16 cellular contexts compared by ENCODE assay signal in genomic region chr7:105118612-105119600, GRCh38.
DNase-seq lines count a peak whose midpoint lies in the region; ATAC-seq and TF ChIP-seq lines count a peak whose summit lies in the region.
"Had no signal": no experiment of that assay in that cellular context is flagged by ENCODE, and none has a peak within 500 bp of the region (broad histone marks: within the 10 kb centered on the region; RNA-seq: fewer than 3 reads in every experiment).

No MANE protein-coding gene starts in this region.

- H3K36me3 ChIP-seq in BLaER1 treated with 17β-estradiol and CSF1 and Interleukin-3, amounts not matched to agents 10 nM and 100 nM: peaks cover 23 to 71% (median 47%) of the 10 kb centered on the region in 11 experiments

- peaks cover 8 to 27% (median 13%) of the 10 kb centered on the region in 10 experiments; a peak in 17 of 20 replicates for H3K4me1 ChIP-seq in BLaER1 treated with 17β-estradiol and CSF1 and Interleukin-3, amounts not matched to agents 10 nM and 100 nM

- no peak overlapping the region for H3K4me3 Mint-ChIP-seq in central memory CD8-positive, alpha-beta T cell
- no peak overlapping the region for H3K4me3 Mint-ChIP-seq in activated T-helper 1 cell treated with anti-CD3 and anti-CD28 coated beads, Interleukin-12 subunit alpha, Interleukin-12 subunit beta, Interleukin-2, Interleukin-4 antibody, amounts not matched to agents 30 ng/mL and 10 ng/mL and 1 ng/mL, durations not matched to agents 14 hours and 24 hours and 36 hours

- H3K4me1 Mint-ChIP-seq in central memory CD8-positive, alpha-beta T cell: peaks cover 19% of the 10 kb centered on the region
- peaks cover 4% of the 10 kb centered on the region for H3K4me1 Mint-ChIP-seq in activated T-helper 1 cell treated with anti-CD3 and anti-CD28 coated beads, Interleukin-12 subunit alpha, Interleukin-12 subunit beta, Interleukin-2, Interleukin-4 antibody, amounts not matched to agents 30 ng/mL and 10 ng/mL and 1 ng/mL, durations not matched to agents 14 hours and 24 hours and 36 hours (ENCODE audit: low read depth)

- H3K9me3 ChIP-seq in BLaER1 treated with 17β-estradiol and CSF1 and Interleukin-3, amounts not matched to agents 10 nM and 100 nM (replicated peaks in 1 of 11): no peaks in the 10 kb centered on the region

- no peaks in the 10 kb centered on the region for H3K27me3 ChIP-seq in BLaER1 treated with 17β-estradiol and CSF1 and Interleukin-3, amounts not matched to agents 10 nM and 100 nM

- peaks cover 12 to 84% (median 34%) of the 10 kb centered on the region in 11 experiments; a peak in 20 of 22 replicates for H4K20me1 ChIP-seq in BLaER1 treated with 17β-estradiol and CSF1 and Interleukin-3, amounts not matched to agents 10 nM and 100 nM

- no peak overlapping the region for H3K9ac ChIP-seq in BLaER1 treated with 17β-estradiol and CSF1 and Interleukin-3, amounts not matched to agents 10 nM and 100 nM

- no peak overlapping the region for H3K4me3 ChIP-seq in BLaER1 treated with 17β-estradiol and CSF1 and Interleukin-3, amounts not matched to agents 10 nM and 100 nM
- no peak overlapping the region for H3K4me3 ChIP-seq in NB4 (ENCODE audit: low read depth, low read length)

- no peaks in the 10 kb centered on the region for H3K27me3 Mint-ChIP-seq in central memory CD8-positive, alpha-beta T cell
- H3K27me3 Mint-ChIP-seq in activated T-helper 1 cell treated with anti-CD3 and anti-CD28 coated beads, Interleukin-12 subunit alpha, Interleukin-12 subunit beta, Interleukin-2, Interleukin-4 antibody, amounts not matched to agents 30 ng/mL and 10 ng/mL and 1 ng/mL, durations not matched to agents 14 hours and 24 hours and 36 hours (ENCODE audit: insufficient read depth): no peaks in the 10 kb centered on the region

- peak overlapping the region; percentile 61 for H3K27ac Mint-ChIP-seq in central memory CD8-positive, alpha-beta T cell (ENCODE audit: low read depth)
- H3K27ac Mint-ChIP-seq in activated T-helper 1 cell treated with anti-CD3 and anti-CD28 coated beads, Interleukin-12 subunit alpha, Interleukin-12 subunit beta, Interleukin-2, Interleukin-4 antibody, amounts not matched to agents 30 ng/mL and 10 ng/mL and 1 ng/mL, durations not matched to agents 14 hours and 24 hours and 36 hours: no peak overlapping the region

- no peak for TF ChIP-seq POLR2A in NB4 (IDR thresholded peaks at IDR 0.05; ENCODE audit: extremely low read depth, insufficient read length)

- H3K9me3 Mint-ChIP-seq in central memory CD8-positive, alpha-beta T cell: no peaks in the 10 kb centered on the region
- H3K9me3 Mint-ChIP-seq in activated T-helper 1 cell treated with anti-CD3 and anti-CD28 coated beads, Interleukin-12 subunit alpha, Interleukin-12 subunit beta, Interleukin-2, Interleukin-4 antibody, amounts not matched to agents 30 ng/mL and 10 ng/mL and 1 ng/mL, durations not matched to agents 14 hours and 24 hours and 36 hours: peaks cover 3% of the 10 kb centered on the region

- intact Hi-C loops in activated T-helper 1 cell treated with anti-CD3 and anti-CD28 coated beads, Interleukin-12 subunit alpha, Interleukin-12 subunit beta, Interleukin-2, Interleukin-4 antibody, amounts not matched to agents 30 ng/mL and 10 ng/mL and 1 ng/mL, durations not matched to agents 14 hours and 24 hours and 36 hours (cut with micrococcal nuclease): no loop called here

- ATAC-seq in GM18868 (IDR thresholded peaks at IDR 0.05; ENCODE audit: unreplicated experiment) (peak; percentile 78), HG02884 (IDR thresholded peaks at IDR 0.05; ENCODE audit: unreplicated experiment) (no peak), GM19467 (IDR thresholded peaks at IDR 0.05; ENCODE audit: unreplicated experiment) (no peak)
- no peak for ATAC-seq in central memory CD8-positive, alpha-beta T cell (replicated peaks; ENCODE audit: extremely low read depth, poor library complexity, severe bottlenecking)

- peaks cover 35% of the 10 kb centered on the region for H3K36me3 Mint-ChIP-seq in central memory CD8-positive, alpha-beta T cell (ENCODE audit: insufficient read depth)
- peaks cover 29% of the 10 kb centered on the region for H3K36me3 Mint-ChIP-seq in activated T-helper 1 cell treated with anti-CD3 and anti-CD28 coated beads, Interleukin-12 subunit alpha, Interleukin-12 subunit beta, Interleukin-2, Interleukin-4 antibody, amounts not matched to agents 30 ng/mL and 10 ng/mL and 1 ng/mL, durations not matched to agents 14 hours and 24 hours and 36 hours (ENCODE audit: low read depth)

- peak; percentile 63 for DNase-seq in NB4 (ENCODE audit: low read depth)
- no peak for DNase-seq in central memory CD8-positive, alpha-beta T cell (ENCODE audit: low spot score in 2 of 2)
- no peak for DNase-seq in activated T-helper 1 cell treated with anti-CD3 and anti-CD28 coated beads, Interleukin-12 subunit alpha, Interleukin-12 subunit beta, Interleukin-2, Interleukin-4 antibody, amounts not matched to agents 30 ng/mL and 10 ng/mL and 1 ng/mL, durations not matched to agents 14 hours and 24 hours and 36 hours (ENCODE audit: low spot score)
- DNase-seq in NCI-H1930 (lab: John Stamatoyannopoulos, UW): no peak
- DNase-seq: activated CD4-positive, alpha-beta T cell treated with anti-CD3 and anti-CD28 coated beads, Interleukin-2, amount 50 U/mL, for 4 hours; amygdala; NCI-H1694; NCI-H748 treated with DMSO at 0.1 percent for 48 hours; retina; substantia nigra; SW 1271 had no signal

- H3K4me2 ChIP-seq in BLaER1 treated with 17β-estradiol and CSF1 and Interleukin-3, amounts not matched to agents 10 nM and 100 nM: peak overlapping the region in 6 of 11 experiments; percentile 0 to 37 (median 24); a peak in 4 of 22 replicates

- no peak overlapping the region for H3K27ac ChIP-seq in BLaER1 treated with 17β-estradiol and CSF1 and Interleukin-3, amounts not matched to agents 10 nM and 100 nM
- H3K27ac ChIP-seq: C4-2B had no signal

- no peak for TF ChIP-seq CTCF in NB4 (IDR thresholded peaks at IDR 0.05; ENCODE audit: low read depth, low read length)
